In genomic region chr22:19177164-19178064, GRCh38 we compare ENCODE assay signal across 8 cellular contexts. TPM values are rescaled to one million over a fixed set of nuclear protein-coding genes. Genes with fewer than 3 reads are reported as not detected.
DNase-seq lines count a peak whose midpoint lies in the region; ATAC-seq, FAIRE-seq and TF ChIP-seq lines count a peak whose summit lies in the region.

No MANE protein-coding gene starts in this region.

- H3K9ac ChIP-seq in PC-3 (ENCODE audit: low read length): peak overlapping the region; percentile 81

- intact Hi-C loops in PC-3 (cut with micrococcal nuclease) (loop anchor here (2.0 kb wide), 3 partner anchors 33 to 109 kb away; partner anchors contain the start of gene ESS2), pancreas (cut with DNase I) (no loop called here)

- H3F3A ChIP-seq in DOHH2 (ENCODE audit: control insufficient read depth, insufficient read depth) (peaks cover 8% of the 10 kb centered on the region), PC-3 (ENCODE audit: low read length, unreplicated experiment) (no peaks in the 10 kb centered on the region)

- POLR2A ChIA-PET in PC-3 (lab: Charles Lee; ENCODE audit: unreplicated experiment): no interaction called here

- H3K4me1 ChIP-seq in DOHH2 (ENCODE audit: control insufficient read depth, low read length) (peaks cover 58% of the 10 kb centered on the region), PC-3 (ENCODE audit: insufficient read depth, low read length) (peaks cover 15% of the 10 kb centered on the region; the same call in 1 of the 2 replicates), pancreas (peaks cover 5 to 19% (median 18%) of the 10 kb centered on the region in 3 donors)

- H3K36me3 ChIP-seq in DOHH2 (ENCODE audit: control insufficient read depth, low read length) (peaks cover 50% of the 10 kb centered on the region), PC-3 (ENCODE audit: low read depth, low read length) (no peaks in the 10 kb centered on the region), pancreas (no peaks in the 10 kb centered on the region)

- no peak for FAIRE-seq in pancreas (lab: Jason Lieb, UNC)

- BruUV-seq in PC-3 (replicated peaks; lab: Mats Ljungman, UMichigan): no TSS peak

- H3K79me2 ChIP-seq in DOHH2 (ENCODE audit: control insufficient read depth, low read length): peaks cover 59% of the 10 kb centered on the region
- peaks cover 51% of the 10 kb centered on the region for H3K79me2 ChIP-seq in PC-3 (ENCODE audit: low read length)

- H3K4me3 ChIP-seq in DOHH2 (ENCODE audit: low read length) (peak overlapping the region; percentile 85), PC-3 (ENCODE audit: low read length) (peak overlapping the region; percentile 88), pancreas (peak overlapping the region; percentile 79 to 92 (median 90))

- H3K9me3 ChIP-seq in DOHH2 (ENCODE audit: control insufficient read depth, insufficient read depth, low read length) (no peaks in the 10 kb centered on the region), PC-3 (ENCODE audit: low read length) (no peaks in the 10 kb centered on the region), pancreas (no peaks in the 10 kb centered on the region)

- H3K27ac ChIP-seq in DOHH2 (ENCODE audit: low read depth, low read length) (peak overlapping the region; percentile 54), PC-3 (ENCODE audit: low read length) (no peak overlapping the region; the same call in 1 of the 2 replicates), epithelial cell of prostate (peak overlapping the region; percentile 79), pancreas (peak overlapping the region; percentile 79 to 95 (median 83))

- ATAC-seq in PC-3 (0 out of 2 replicates have a peak, but pooled peaks have one; percentile 5), pancreas (peak in 1 of 4 donors; percentile 1), GM21447 (IDR thresholded peaks at IDR 0.05; ENCODE audit: unreplicated experiment) (no peak), GM21825 (IDR thresholded peaks at IDR 0.05; ENCODE audit: unreplicated experiment) (no peak)

- TF ChIP-seq CTCF in DOHH2 (IDR thresholded peaks at IDR 0.05; ENCODE audit: low read depth, low read length, poor library complexity, severe bottlenecking): no peak
- no peak for TF ChIP-seq CTCF in PC-3 (conservative IDR thresholded peaks at IDR 0.05; ENCODE audit: low read depth, low read length)
- TF ChIP-seq CTCF in pancreas (IDR thresholded peaks at IDR 0.05): no peak

- H4K20me1 ChIP-seq in DOHH2 (ENCODE audit: control insufficient read depth, insufficient read depth, low read depth, low read length) (peaks cover 9% of the 10 kb centered on the region; the same call in 1 of the 2 replicates), PC-3 (ENCODE audit: low read length) (no peaks in the 10 kb centered on the region)

- CTCF ChIA-PET in PC-3 (lab: Charles Lee): no interaction called here

- peak overlapping the region; percentile 50 for H2AFZ ChIP-seq in PC-3 (ENCODE audit: low read length)

- H3K9me2 ChIP-seq in DOHH2 (replicated peaks; ENCODE audit: control insufficient read depth, low read length) (no peaks in the 10 kb centered on the region), PC-3 (replicated peaks; ENCODE audit: low read length) (no peaks in the 10 kb centered on the region)

- DNase-seq in PC-3: no peak
- no peak for DNase-seq in epithelial cell of prostate (ENCODE audit: low read depth, low spot score)
- peak in 2 of 6 donors; percentile 49 to 80 for DNase-seq in pancreas
- DNase-seq in NCI-H146 treated with DMSO at 0.1 percent for 48 hours (lab: John Stamatoyannopoulos, UW; ENCODE audit: unreplicated experiment): no peak
- no peak for DNase-seq in SKM-1 treated with dmso at 0.1 percent for 144 hours (lab: John Stamatoyannopoulos, UW; ENCODE audit: unreplicated experiment)

- H3K4me2 ChIP-seq in DOHH2 (ENCODE audit: low read length) (peak overlapping the region; percentile 88), PC-3 (ENCODE audit: low read length) (peak overlapping the region; percentile 90)

- H3K27me3 ChIP-seq in DOHH2 (ENCODE audit: control insufficient read depth, low read length): no peaks in the 10 kb centered on the region
- H3K27me3 ChIP-seq in PC-3 (ENCODE audit: low read length): no peaks in the 10 kb centered on the region
- H3K27me3 ChIP-seq in pancreas: no peaks in the 10 kb centered on the region

- 23 to 34% methylated on average over 38 to 55 of the region's 55 CpGs for WGBS in pancreas, 2 donors

RNA-seq across cellular contexts. Expression of gene SLC25A1, which starts 1.1 kb away (rescaled TPM):
- total RNA-seq in PC-3 (2014; rRNA removed) (81.6 and 91.7 TPM in 2 replicates), pancreas (10 to 100 TPM; 35.0 to 42.7 (median 35.9) TPM)
- polyA plus RNA-seq in pancreas: 10 to 100 TPM; 29.3 to 43.9 TPM

RNA-seq across cellular contexts. Expression of gene GSC2, which starts 27.3 kb away (rescaled TPM):
- total RNA-seq in PC-3 (2014; rRNA removed) (not detected in 2 replicates), pancreas (not detected)
- not detected for polyA plus RNA-seq in pancreas

RNA-seq across cellular contexts. Expression of gene ESS2, which starts 33.0 kb away (rescaled TPM):
- total RNA-seq in PC-3 (2014; rRNA removed): 12.6 and 22.9 TPM in 2 replicates
- total RNA-seq in pancreas: 1 to 10 TPM; 5.4 to 7.3 (median 6.2) TPM
- 10 to 100 TPM; 13.3 to 14.6 TPM for polyA plus RNA-seq in pancreas

RNA-seq across cellular contexts. Expression of gene TSSK2, which starts 46.3 kb away (rescaled TPM):
- 0.17 TPM in 1 of 2 replicates, not detected in the other for total RNA-seq in PC-3 (2014; rRNA removed)
- under 1 TPM in 2 of 6 donors, not detected in 4; 0.08 to 0.09 TPM for total RNA-seq in pancreas
- under 1 TPM; 0.27 to 0.31 TPM for polyA plus RNA-seq in pancreas

RNA-seq across cellular contexts. Expression of gene DGCR2, which starts 55.2 kb away (rescaled TPM):
- total RNA-seq in PC-3 (2014; rRNA removed): 36.1 and 46.1 TPM in 2 replicates
- 10 to 100 TPM; 24.3 to 41.5 (median 34.7) TPM for total RNA-seq in pancreas
- polyA plus RNA-seq in pancreas: 10 to 100 TPM; 26.7 to 28.7 TPM
